In genomic region chr12:50402270-50403000, GRCh38 we compare ENCODE assay signal across 8 cellular contexts. TPM values are rescaled to one million over a fixed set of nuclear protein-coding genes. Genes with fewer than 3 reads are reported as not detected.
DNase-seq lines count a peak whose midpoint lies in the region; ATAC-seq and TF ChIP-seq lines count a peak whose summit lies in the region.

No MANE protein-coding gene starts in this region.

- no peaks in the 10 kb centered on the region for H3K9me3 Mint-ChIP-seq in Calu3 (ENCODE audit: low read depth, unreplicated experiment)

- DNase-seq in Calu3 (no peak), PC-3 (peak; percentile 34), left lobe of liver (ENCODE audit: low spot score) (no peak), LoVo (ENCODE audit: low spot score) (no peak), midbrain (lab: John Stamatoyannopoulos, UW) (no peak)

- peaks cover 68% of the 10 kb centered on the region for H3K79me2 ChIP-seq in PC-3 (ENCODE audit: low read length)

- no peak for TF ChIP-seq CTCF in Calu3 (IDR thresholded peaks at IDR 0.05; ENCODE audit: unreplicated experiment)
- no peak for TF ChIP-seq CTCF in PC-3 (conservative IDR thresholded peaks at IDR 0.05; ENCODE audit: low read depth, low read length)

- CTCF ChIA-PET in Calu3 (lab: Charles Lee), result no interaction called here
- CTCF ChIA-PET in PC-3 (lab: Charles Lee), result no interaction called here

- peak overlapping the region; percentile 96 for H3K9ac ChIP-seq in PC-3 (ENCODE audit: low read length)
- no peak overlapping the region for H3K9ac ChIP-seq in endocrine pancreas (ENCODE audit: control insufficient read depth, insufficient read depth, low read length)

- H3K9me3 ChIP-seq in PC-3 (ENCODE audit: low read length) (no peaks in the 10 kb centered on the region), endocrine pancreas (ENCODE audit: control insufficient read depth, low read length) (no peaks in the 10 kb centered on the region), neuron (ENCODE audit: low read length) (no peaks in the 10 kb centered on the region)

- H3K27me3 ChIP-seq in PC-3 (ENCODE audit: low read length) (no peaks in the 10 kb centered on the region), endocrine pancreas (ENCODE audit: control insufficient read depth, insufficient read depth, low read length) (no peaks in the 10 kb centered on the region), neuron (ENCODE audit: insufficient read depth, low read length) (no peaks in the 10 kb centered on the region)

- peak overlapping the region; percentile 75; the same call in 1 of the 2 replicates for H3K27ac ChIP-seq in PC-3 (ENCODE audit: low read length)

- H3K36me3 Mint-ChIP-seq in Calu3 (ENCODE audit: insufficient read depth, unreplicated experiment), result peaks cover 36% of the 10 kb centered on the region

- H4K20me1 ChIP-seq in PC-3 (ENCODE audit: low read length), result peaks cover 33% of the 10 kb centered on the region

- peaks cover 8% of the 10 kb centered on the region for H3K4me1 Mint-ChIP-seq in Calu3 (ENCODE audit: low read depth, unreplicated experiment)

- H3K4me2 ChIP-seq in PC-3 (ENCODE audit: low read length), result peak overlapping the region; percentile 86

- 0 out of 2 replicates have a peak, but pooled peaks have one; percentile 7 for ATAC-seq in PC-3
- ATAC-seq in left lobe of liver, result no peak
- ATAC-seq in activated CD4-positive, CD25-positive, alpha-beta regulatory T cell treated with anti-CD3 and anti-CD28 coated beads, Interleukin-2, amount 50 U/mL, for 24 hours, result no peak

- peak overlapping the region; percentile 94 for H3K4me3 Mint-ChIP-seq in Calu3 (ENCODE audit: low read depth, unreplicated experiment)

- no peaks in the 10 kb centered on the region for H3K27me3 Mint-ChIP-seq in Calu3 (ENCODE audit: unreplicated experiment)

- H3K36me3 ChIP-seq in PC-3 (ENCODE audit: low read depth, low read length), result no peaks in the 10 kb centered on the region
- no peaks in the 10 kb centered on the region for H3K36me3 ChIP-seq in endocrine pancreas (ENCODE audit: control insufficient read depth, insufficient read depth, low read length)
- no peaks in the 10 kb centered on the region for H3K36me3 ChIP-seq in neuron (ENCODE audit: insufficient read depth, low read length)

- no peaks in the 10 kb centered on the region for H3F3A ChIP-seq in PC-3 (ENCODE audit: low read length, unreplicated experiment)

- H3K4me3 ChIP-seq in PC-3 (ENCODE audit: low read length), result peak overlapping the region; percentile 95
- peak overlapping the region; percentile 97 for H3K4me3 ChIP-seq in endocrine pancreas (ENCODE audit: control insufficient read depth, insufficient read depth, low read length)
- H3K4me3 ChIP-seq in neuron (ENCODE audit: low read length), result peak overlapping the region; percentile 89

- peaks cover 19% of the 10 kb centered on the region for H3K4me1 ChIP-seq in PC-3 (ENCODE audit: insufficient read depth, low read length)
- peaks cover 17% of the 10 kb centered on the region for H3K4me1 ChIP-seq in endocrine pancreas (ENCODE audit: control insufficient read depth, insufficient read depth, low read length)
- H3K4me1 ChIP-seq in neuron (ENCODE audit: insufficient read depth, low read length), result peaks cover 15% of the 10 kb centered on the region

- H3K9me2 ChIP-seq in PC-3 (replicated peaks; ENCODE audit: low read length), result no peaks in the 10 kb centered on the region

- peak overlapping the region; percentile 62 for H3K27ac Mint-ChIP-seq in Calu3 (ENCODE audit: unreplicated experiment)

- no TSS peak for BruUV-seq in Calu3 (replicated peaks; lab: Mats Ljungman, UMichigan)
- BruUV-seq in PC-3 (replicated peaks; lab: Mats Ljungman, UMichigan), result no TSS peak

- POLR2A ChIA-PET in PC-3 (lab: Charles Lee; ENCODE audit: unreplicated experiment), result no interaction called here

- intact Hi-C loops in Calu3 (cut with micrococcal nuclease; ENCODE audit: unreplicated experiment) (loop anchor here (5.0 kb wide), 1 partner anchor 75 kb away; no protein-coding TSS in a partner anchor), PC-3 (cut with micrococcal nuclease) (loop anchor here (2.0 to 10.0 kb wide), 2 partner anchors 76 to 198 kb away; no protein-coding TSS in a partner anchor)

- H2AFZ ChIP-seq in PC-3 (ENCODE audit: low read length) (no peak overlapping the region), neuron (ENCODE audit: low read depth, low read length) (no peak overlapping the region)

RNA-seq across cellular contexts. Expression of gene LARP4, which starts 1.8 kb away (rescaled TPM):
- total RNA-seq in Calu3 (2022) (57.7 and 67.6 TPM in 2 replicates), PC-3 (2014; rRNA removed) (35.1 and 39.1 TPM in 2 replicates), left lobe of liver (67.1 TPM)

RNA-seq across cellular contexts. Expression of gene FAM186A, which starts 6.0 kb away (rescaled TPM):
- total RNA-seq in Calu3 (2022) (not detected in 2 replicates), PC-3 (2014; rRNA removed) (not detected in 2 replicates), left lobe of liver (not detected)
